In genomic region chr2:176122633-176123482, GRCh38 we compare ENCODE assay signal across 9 cellular contexts. TPM values are rescaled to one million over a fixed set of nuclear protein-coding genes. Genes with fewer than 3 reads are reported as not detected.
DNase-seq lines count a peak whose midpoint lies in the region; ATAC-seq, FAIRE-seq and TF ChIP-seq lines count a peak whose summit lies in the region.
"Had no signal": no experiment of that assay in that cellular context is flagged by ENCODE, and none has a peak within 500 bp of the region (broad histone marks: within the 10 kb centered on the region; RNA-seq: fewer than 3 reads in every experiment).

HOXD9 (plus strand) TSS chr2:176122719; CDS start chr2:176122769, 50 bp downstream.

- H3K36me3 ChIP-seq in WERI-Rb-1 (no peaks in the 10 kb centered on the region), right atrium auricular region (no peaks in the 10 kb centered on the region), gastrocnemius medialis (no peaks in the 10 kb centered on the region)

- ATAC-seq in gastrocnemius medialis (peak; percentile 76 to 90), HG03342 (IDR thresholded peaks at IDR 0.05; ENCODE audit: unreplicated experiment) (no peak), GM18505 (IDR thresholded peaks at IDR 0.05; ENCODE audit: unreplicated experiment) (no peak)

- H3K4me1 ChIP-seq in right atrium auricular region (peaks cover 0 to 19% of the 10 kb centered on the region in 2 donors), gastrocnemius medialis (peaks cover 9 to 14% of the 10 kb centered on the region in 2 donors)

- DNase-seq in DMS79 treated with DMSO at 0.1 percent for 48 hours (lab: John Stamatoyannopoulos, UW) = peak; percentile 49
- no peak for DNase-seq in DMS79 (lab: John Stamatoyannopoulos, UW)
- DNase-seq in WERI-Rb-1 = peak; percentile 61
- no peak for DNase-seq in right atrium auricular region (ENCODE audit: low spot score)
- peak; percentile 53 to 60 for DNase-seq in gastrocnemius medialis
- DNase-seq in HTR-8/SVneo (ENCODE audit: insufficient read length, low spot score) = no peak

- intact Hi-C loops in gastrocnemius medialis (cut with DNase I; ENCODE audit: low total_unique reads) = loop anchor here (10.0 kb wide), 1 partner anchor 1022 kb away; no protein-coding TSS in a partner anchor

- in situ Hi-C loops in gastrocnemius medialis (cut with MboI; ENCODE audit: low sequenced_read_pairs in 4 of 4) = loop anchor here in 3 of 4 donors (10.0 to 25.0 kb wide), 2 partner anchors 512 to 689 kb away; no protein-coding TSS in a partner anchor

- peak within 1 kb of the TSS; percentile 44 for H3K4me3 ChIP-seq in WERI-Rb-1 (ENCODE audit: low read depth, low read length)
- H3K4me3 ChIP-seq in right atrium auricular region = peak within 1 kb of the TSS; percentile 29 to 52
- H3K4me3 ChIP-seq in gastrocnemius medialis = peak within 1 kb of the TSS; percentile 60 to 73 (median 70)

- TF ChIP-seq CTCF in WERI-Rb-1 (IDR thresholded peaks at IDR 0.05; ENCODE audit: low read depth, low read length) (no peak), right atrium auricular region (IDR thresholded peaks at IDR 0.05) (no peak), gastrocnemius medialis (IDR thresholded peaks at IDR 0.05 in 4 of 5, conservative IDR thresholded peaks at IDR 0.05 in 1 of 5) (no peak)

- peaks cover 7% of the 10 kb centered on the region for H3K9me3 ChIP-seq in WERI-Rb-1 (ENCODE audit: severe bottlenecking)
- H3K9me3 ChIP-seq in right atrium auricular region = peaks cover 0 to 4% of the 10 kb centered on the region in 2 donors
- H3K9me3 ChIP-seq in gastrocnemius medialis = no peaks in the 10 kb centered on the region

- TF ChIP-seq POLR2A in gastrocnemius medialis (IDR thresholded peaks at IDR 0.05) (peak in 1 of 2 donors; percentile 47), GM18505 (IDR thresholded peaks at IDR 0.05; ENCODE audit: borderline replicate concordance, extremely low read depth, insufficient read depth, insufficient read length) (no peak)

- H3K27ac ChIP-seq in WERI-Rb-1 (peak within 1 kb of the TSS; percentile 27; the same call in 1 of the 2 replicates), right atrium auricular region (no peak within 1 kb of the TSS), gastrocnemius medialis (peak within 1 kb of the TSS; percentile 32 to 84 (median 66))
- H3K27ac ChIP-seq: 22Rv1 had no signal

- peaks cover 98% of the 10 kb centered on the region for H3K27me3 ChIP-seq in WERI-Rb-1 (ENCODE audit: insufficient read depth, low read depth, severe bottlenecking)
- peaks cover 58 to 77% of the 10 kb centered on the region in 2 donors for H3K27me3 ChIP-seq in right atrium auricular region
- H3K27me3 ChIP-seq in gastrocnemius medialis = peaks cover 54 to 81% (median 71%) of the 10 kb centered on the region in 3 donors

- FAIRE-seq in HTR-8/SVneo (lab: Jason Lieb, UNC) = no peak

RNA-seq across cellular contexts. Expression of gene HOXD9, which starts in this region (rescaled TPM):
- total RNA-seq in right atrium auricular region (under 1 TPM in 1 of 2 donors, not detected in 1; 0.44 TPM), gastrocnemius medialis (1 to 10 TPM in 2 of 4 donors, under 1 TPM in 2; 0.33 to 1.8 (median 0.78) TPM)

Comparison
In these comparisons a context has a peak if more than half of its experiments do, and no peak if none do; other contexts are left out.
1. DNase-seq: peak in DMS79 treated with DMSO at 0.1 percent for 48 hours (single experiment), WERI-Rb-1 (single experiment) and gastrocnemius medialis (2 of 2); none in DMS79 (single experiment), right atrium auricular region (single experiment) and HTR-8/SVneo (single experiment).
2. H3K27ac ChIP-seq: peak in WERI-Rb-1 (single experiment) and gastrocnemius medialis (4 of 4); none in right atrium auricular region (0 of 2).
3. ATAC-seq: peak in gastrocnemius medialis (2 of 2); none in HG03342 (single experiment) and GM18505 (single experiment).
4. Peak in every context shown above with its lines, with median percentiles within 50 percentile points of each other: H3K4me3 ChIP-seq.